ENCODE assay signal across 1 cellular context in the genomic region with DNA sequence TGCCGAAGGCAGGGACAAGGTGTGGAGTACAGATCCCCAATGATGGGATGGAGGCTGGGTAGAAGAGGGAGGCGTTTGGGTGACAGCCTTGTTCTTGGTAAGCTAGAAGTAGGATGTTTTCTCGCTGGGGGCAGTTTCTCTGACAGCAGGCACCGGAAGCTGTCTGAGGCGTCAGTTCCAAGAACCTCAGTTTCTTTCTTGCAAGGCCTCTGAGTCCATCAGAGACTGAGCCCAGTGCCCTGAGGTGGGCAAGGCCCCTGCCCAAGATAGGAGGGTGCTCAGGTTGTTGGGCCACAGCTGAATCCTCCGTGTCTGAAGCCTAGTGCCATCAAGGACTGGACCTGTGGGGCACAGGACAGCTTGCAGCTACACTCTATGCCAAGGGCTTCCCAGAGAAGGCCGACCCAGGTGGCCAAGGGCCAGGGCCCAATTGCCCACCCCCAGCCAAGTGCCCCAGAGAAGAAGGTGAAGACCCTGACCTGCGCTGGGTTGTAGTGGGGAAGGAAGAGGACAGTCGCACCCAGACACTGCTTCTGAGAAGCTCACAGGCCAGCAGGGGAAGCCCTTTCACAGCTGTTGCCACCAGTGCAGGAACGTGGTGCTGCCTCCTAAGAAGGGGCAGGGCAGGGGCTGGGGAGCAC.
TF ChIP-seq lines count a peak whose summit lies in the region.

No MANE protein-coding gene starts in this region.

TF ChIP-seq in GM12878, 131 proteins besides CTCF, POLR2A, EP300 and RAD21:
- no peak for TF ChIP-seq JUNB (IDR thresholded peaks at IDR 0.05)
- TF ChIP-seq, protein P1, sequence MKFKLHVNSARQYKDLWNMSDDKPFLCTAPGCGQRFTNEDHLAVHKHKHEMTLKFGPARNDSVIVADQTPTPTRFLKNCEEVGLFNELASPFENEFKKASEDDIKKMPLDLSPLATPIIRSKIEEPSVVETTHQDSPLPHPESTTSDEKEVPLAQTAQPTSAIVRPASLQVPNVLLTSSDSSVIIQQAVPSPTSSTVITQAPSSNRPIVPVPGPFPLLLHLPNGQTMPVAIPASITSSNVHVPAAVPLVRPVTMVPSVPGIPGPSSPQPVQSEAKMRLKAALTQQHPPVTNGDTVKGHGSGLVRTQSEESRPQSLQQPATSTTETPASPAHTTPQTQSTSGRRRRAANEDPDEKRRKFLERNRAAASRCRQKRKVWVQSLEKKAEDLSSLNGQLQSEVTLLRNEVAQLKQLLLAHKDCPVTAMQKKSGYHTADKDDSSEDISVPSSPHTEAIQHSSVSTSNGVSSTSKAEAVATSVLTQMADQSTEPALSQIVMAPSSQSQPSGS (IDR thresholded peaks at IDR 0.05; ENCODE audit: low read length), result no peak
- TF ChIP-seq HCFC1 (IDR thresholded peaks at IDR 0.05; ENCODE audit: low read length), result no peak
- no peak for TF ChIP-seq NR2F1 (conservative IDR thresholded peaks at IDR 0.05)
- no peak for TF ChIP-seq ATF7 (IDR thresholded peaks at IDR 0.05; ENCODE audit: low read depth)
- no peak for TF ChIP-seq FOXM1 (IDR thresholded peaks at IDR 0.05; ENCODE audit: low read depth, low read length)
- TF ChIP-seq SUZ12 (IDR thresholded peaks at IDR 0.05; ENCODE audit: unreplicated experiment), result no peak
- no peak for TF ChIP-seq NFIC (IDR thresholded peaks at IDR 0.05; ENCODE audit: low read depth, low read length)
- TF ChIP-seq, protein P2, sequence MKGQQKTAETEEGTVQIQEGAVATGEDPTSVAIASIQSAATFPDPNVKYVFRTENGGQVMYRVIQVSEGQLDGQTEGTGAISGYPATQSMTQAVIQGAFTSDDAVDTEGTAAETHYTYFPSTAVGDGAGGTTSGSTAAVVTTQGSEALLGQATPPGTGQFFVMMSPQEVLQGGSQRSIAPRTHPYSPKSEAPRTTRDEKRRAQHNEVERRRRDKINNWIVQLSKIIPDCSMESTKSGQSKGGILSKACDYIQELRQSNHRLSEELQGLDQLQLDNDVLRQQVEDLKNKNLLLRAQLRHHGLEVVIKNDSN (IDR thresholded peaks at IDR 0.05; ENCODE audit: borderline replicate concordance, extremely low read length, insufficient read depth, low read depth, low read length), result no peak
- TF ChIP-seq ZNF207 (IDR thresholded peaks at IDR 0.05; ENCODE audit: borderline replicate concordance), result no peak
- no peak for TF ChIP-seq NR2C1 (IDR thresholded peaks at IDR 0.05)
- TF ChIP-seq ZNF622 (IDR thresholded peaks at IDR 0.05), result no peak
